ENCODE assay signal across 8 cellular contexts in genomic region chrX:38192007-38192625, GRCh38. TPM values are rescaled to one million over a fixed set of nuclear protein-coding genes. Genes with fewer than 3 reads are reported as not detected.
DNase-seq lines count a peak whose midpoint lies in the region; ATAC-seq, FAIRE-seq and TF ChIP-seq lines count a peak whose summit lies in the region.
"Had no signal": no experiment of that assay in that cellular context is flagged by ENCODE, and none has a peak within 500 bp of the region (broad histone marks: within the 10 kb centered on the region; RNA-seq: fewer than 3 reads in every experiment).

No MANE protein-coding gene starts in this region.

- H3K4me3 ChIP-seq in pancreas = no peak overlapping the region
- H3K4me3 ChIP-seq: SK-N-MC had no signal

- TF ChIP-seq POLR2A in GM12891 (IDR thresholded peaks at IDR 0.05; ENCODE audit: low read depth, low read length) = no peak

- no peaks in the 10 kb centered on the region for H3K36me3 Mint-ChIP-seq in chondrocyte (ENCODE audit: low read depth)

- H3K27me3 ChIP-seq in pancreas = peaks cover 0 to 6% (median 0%) of the 10 kb centered on the region in 4 donors

- peaks cover 10% of the 10 kb centered on the region for H3K4me1 Mint-ChIP-seq in chondrocyte (ENCODE audit: low read depth)

- ATAC-seq in GM18511 (IDR thresholded peaks at IDR 0.05; ENCODE audit: unreplicated experiment) (peak; percentile 56), pancreas (peak; percentile 46 to 74 (median 63)), HG03457 (IDR thresholded peaks at IDR 0.05; ENCODE audit: unreplicated experiment) (no peak)

- intact Hi-C loops in pancreas (cut with DNase I) = no loop called here

- TF ChIP-seq CTCF in chondrocyte (IDR thresholded peaks at IDR 0.05) (peak; percentile 77), pancreas (IDR thresholded peaks at IDR 0.05) (peak; percentile 8 to 34 (median 22))

- no peaks in the 10 kb centered on the region for H3K27me3 Mint-ChIP-seq in chondrocyte (ENCODE audit: low read depth)

- WGBS in pancreas, 2 donors = 40 to 46% methylated on average over 5 of the region's 5 CpGs

- H3K27ac ChIP-seq in pancreas = no peak overlapping the region
- H3K27ac ChIP-seq: SK-N-MC had no signal

- no peaks in the 10 kb centered on the region for H3K4me1 ChIP-seq in pancreas

- H3K36me3 ChIP-seq in pancreas = no peaks in the 10 kb centered on the region

- FAIRE-seq in pancreas (lab: Jason Lieb, UNC) (no peak), GM12891 (lab: Jason Lieb, UNC) (no peak)

- no peak overlapping the region for H3K4me3 Mint-ChIP-seq in chondrocyte (ENCODE audit: unreplicated experiment)

- H3K27ac Mint-ChIP-seq in chondrocyte (ENCODE audit: unreplicated experiment) = no peak overlapping the region

- DNase-seq in NAMALWA (ENCODE audit: low spot score) = peak; percentile 43
- DNase-seq in chondrocyte (ENCODE audit: low spot score) = no peak
- peak in 2 of 6 donors; percentile 17 to 43 for DNase-seq in pancreas
- no peak for DNase-seq in DMS79 treated with DMSO at 0.1 percent for 48 hours (lab: John Stamatoyannopoulos, UW)
- DNase-seq in GM12891 (ENCODE audit: insufficient read length, low spot score) = no peak

- no peaks in the 10 kb centered on the region for H3K9me3 ChIP-seq in pancreas

- peaks cover 2% of the 10 kb centered on the region for H3K9me3 Mint-ChIP-seq in chondrocyte (ENCODE audit: low read depth)

TF ChIP-seq in GM12891, 5 proteins besides CTCF, POLR2A, EP300 and RAD21:
- no peak for TF ChIP-seq TAF1 (IDR thresholded peaks at IDR 0.05; ENCODE audit: low read depth, low read length)
- TF ChIP-seq POU2F2 (IDR thresholded peaks at IDR 0.05; ENCODE audit: low read depth, low read length) = no peak

RNA-seq across cellular contexts. Expression of gene SRPX, which starts 28.6 kb away (rescaled TPM):
- total RNA-seq in chondrocyte = 33.5 to 35.8 TPM (median 34.2 TPM) in 3 replicates
- 10 to 100 TPM in 3 of 6 donors, 1 to 10 TPM in 3; 2.3 to 23.6 (median 10.0) TPM for total RNA-seq in pancreas
- polyA plus RNA-seq in pancreas = 10 to 100 TPM; 12.8 to 16.9 TPM
- polyA plus RNA-seq in GM12891 (2012; ENCODE audit: low read depth, missing spikeins) = not detected
